23 cellular contexts compared by ENCODE assay signal in the genomic region with DNA sequence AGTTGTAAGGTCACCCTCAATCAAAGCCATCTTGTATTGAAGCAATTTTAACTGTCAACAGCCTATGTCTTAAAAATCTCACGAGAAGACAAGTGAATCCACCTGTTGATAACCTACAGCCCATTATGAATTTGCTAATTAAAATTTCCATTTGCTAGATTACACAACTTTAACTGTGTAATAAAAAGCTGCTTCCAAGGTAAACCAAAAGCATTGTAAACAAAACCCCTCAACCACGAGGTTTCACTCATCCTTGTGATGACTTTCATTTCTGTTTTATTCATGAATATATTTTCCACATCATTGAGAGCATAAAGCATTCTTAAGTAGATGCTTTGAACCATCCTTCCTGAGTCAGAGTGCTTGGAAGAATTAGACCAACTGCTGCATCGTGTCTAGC.
DNase-seq lines count a peak whose midpoint lies in the region; ATAC-seq and TF ChIP-seq lines count a peak whose summit lies in the region.
"Had no signal": no experiment of that assay in that cellular context is flagged by ENCODE, and none has a peak within 500 bp of the region (broad histone marks: within the 10 kb centered on the region; RNA-seq: fewer than 3 reads in every experiment).

No MANE protein-coding gene starts in this region.

- 65 to 70% methylated on average over 3 of the region's 3 CpGs for WGBS in lower leg skin, 2 donors

- DNase-seq in Caki2 (ENCODE audit: low read depth) (peak; percentile 32), germinal center (ENCODE audit: low spot score) (peak; percentile 21), GM10248 (ENCODE audit: extremely low spot score) (no peak), amygdala (lab: John Stamatoyannopoulos, UW) (no peak), lower leg skin (ENCODE audit: low spot score in 2 of 2) (no peak), COR-L47 (lab: John Stamatoyannopoulos, UW) (no peak)
- DNase-seq: activated CD8-positive, alpha-beta memory T cell treated with anti-CD3 and anti-CD28 coated beads for 24 hours; activated naive CD8-positive, alpha-beta T cell treated with anti-CD3 and anti-CD28 coated beads, Interleukin-2, amount 50 U/mL, for 24 hours; CD8-positive, alpha-beta memory T cell; NCI-H187; NCI-H226; occipital lobe; Peyer's patch; sigmoid colon; stimulated activated CD4-positive, alpha-beta T cell treated with anti-CD3 and anti-CD28 coated beads, Interleukin-1b, Interleukin-23, amount 100 ng/mL, for 48 hours; stomach had no signal

- CTCF ChIA-PET in GM10248 (lab: Yijun Ruan, JAX), result interaction anchor here (1.0 to 1.1 kb wide), 2 partner anchors 12 to 26 kb away, joined by 4 read pairs; no protein-coding TSS in a partner anchor

- intact Hi-C loops in lower leg skin (cut with DNase I; ENCODE audit: low total_unique reads), result no loop called here

- H3K4me3 ChIP-seq in lower leg skin (ENCODE audit: low read depth, poor library complexity, severe bottlenecking), result no peak overlapping the region
- H3K4me3 ChIP-seq: breast epithelium, gastroesophageal sphincter, Peyer's patch, sigmoid colon, stomach had no signal

- TF ChIP-seq POLR2A in lower leg skin (IDR thresholded peaks at IDR 0.05), result no peak

- ATAC-seq in GM21367 (IDR thresholded peaks at IDR 0.05; ENCODE audit: unreplicated experiment), result peak; percentile 49
- peak; percentile 33 for ATAC-seq in HG03469 (IDR thresholded peaks at IDR 0.05; ENCODE audit: unreplicated experiment)
- ATAC-seq: activated naive CD8-positive, alpha-beta T cell treated with anti-CD3 and anti-CD28 coated beads, Interleukin-2, amount 50 U/mL, for 24 hours; esophagus mucosa; gastroesophageal sphincter; HCT116; left lobe of liver had no signal

- POLR2A ChIA-PET in GM10248 (lab: Yijun Ruan, JAX), result no interaction called here

- in situ Hi-C loops in Caki2 (cut with HindIII; ENCODE audit: low pct_unique_long_range_greater_than_20kb, low sequenced_read_pairs), result no loop called here

- no peak for TF ChIP-seq CTCF in GM10248 (IDR thresholded peaks at IDR 0.05; ENCODE audit: control extremely low read depth, extremely low read depth, low read depth, missing control alignments)
- no peak for TF ChIP-seq CTCF in lower leg skin (IDR thresholded peaks at IDR 0.05)

Comparison
In these comparisons a context has a peak if more than half of its experiments do, and no peak if none do; other contexts are left out.
1. DNase-seq: peak in Caki2 (single experiment) and germinal center (single experiment); none in GM10248 (single experiment), amygdala (0 of 56), lower leg skin (0 of 2) and COR-L47 (single experiment).